ENCODE assay signal across 8 cellular contexts in the genomic region with DNA sequence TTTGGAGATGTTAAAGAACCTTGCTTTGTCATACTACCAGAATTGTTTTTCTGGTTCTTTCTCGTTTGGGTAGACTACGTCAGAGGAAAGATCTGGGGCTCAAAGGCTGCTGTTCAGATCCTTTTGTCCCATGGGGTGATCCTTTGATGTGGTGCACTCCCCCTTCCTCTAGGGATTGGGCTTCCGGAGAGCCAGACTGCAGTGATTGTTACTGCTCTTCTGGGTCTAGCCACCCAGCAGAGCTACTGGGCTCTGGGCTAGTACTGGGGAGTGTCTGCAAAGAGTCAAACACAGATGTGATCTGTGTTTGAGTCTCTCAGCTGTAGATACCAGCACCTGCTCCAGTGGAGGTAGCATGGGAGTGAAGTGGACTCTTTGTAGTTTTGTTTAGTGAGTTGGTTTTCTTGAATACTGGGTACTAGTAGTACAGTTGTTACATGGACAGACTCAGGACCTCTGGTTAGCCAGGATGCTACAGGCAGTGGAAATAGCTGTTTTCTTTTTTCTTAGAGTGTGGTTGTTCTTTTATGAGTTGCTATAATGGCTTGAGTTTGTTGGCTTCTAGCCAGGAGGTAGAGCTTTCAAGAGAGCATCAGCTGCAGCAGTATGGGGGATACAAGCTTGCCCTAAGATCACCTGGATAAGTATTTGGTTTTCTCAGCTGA. TPM values are rescaled to one million over a fixed set of nuclear protein-coding genes. Genes with fewer than 3 reads are reported as not detected.
A peak's percentile ranks its signal among the peaks of the same experiment; 100 is the strongest.
DNase-seq lines count a peak whose midpoint lies in the region; ATAC-seq and TF ChIP-seq lines count a peak whose summit lies in the region.

No MANE protein-coding gene starts in this region.

- no peak overlapping the region for H3K4me3 ChIP-seq in BLaER1
- H3K4me3 ChIP-seq in HFF-Myc (replicated peaks; ENCODE audit: low read depth, low read length) = no peak overlapping the region
- H3K4me3 ChIP-seq in fibroblast of lung (replicated peaks in 1 of 4; ENCODE audit: control extremely low read depth in 1 of 4, insufficient read depth in 1 of 4, low read depth in 3 of 4, low read length in 4 of 4) = no peak overlapping the region

- H3K9ac ChIP-seq in BLaER1 (no peak overlapping the region), fibroblast of lung (ENCODE audit: insufficient read depth, low read length) (no peak overlapping the region)

- TF ChIP-seq CTCF in HFF-Myc (IDR thresholded peaks at IDR 0.05; ENCODE audit: low read depth, low read length, missing control alignments) (no peak), fibroblast of lung (conservative IDR thresholded peaks at IDR 0.05 in 1 of 2, IDR thresholded peaks at IDR 0.05 in 1 of 2; ENCODE audit: low read depth in 1 of 2, low read length in 2 of 2) (no peak)

- H3K36me3 ChIP-seq in BLaER1 (no peaks in the 10 kb centered on the region), fibroblast of lung (ENCODE audit: control insufficient read depth, insufficient read depth, low read length) (no peaks in the 10 kb centered on the region)

- ATAC-seq in GM18520 (IDR thresholded peaks at IDR 0.05; ENCODE audit: unreplicated experiment) (no peak), GM21737 (IDR thresholded peaks at IDR 0.05; ENCODE audit: unreplicated experiment) (no peak)

- H4K20me1 ChIP-seq in BLaER1 (no peaks in the 10 kb centered on the region), fibroblast of lung (ENCODE audit: control insufficient read depth, extremely low read depth, insufficient read depth, low read length) (no peaks in the 10 kb centered on the region)

- H3K9me3 ChIP-seq in BLaER1 = peaks cover 7% of the 10 kb centered on the region; the same call in 1 of the 2 replicates
- H3K9me3 ChIP-seq in fibroblast of lung (ENCODE audit: control insufficient read depth, insufficient read depth, low read depth, low read length) = no peaks in the 10 kb centered on the region

- DNase-seq in HFF-Myc (ENCODE audit: extremely low read depth, low read depth) (peak; percentile 9), T-helper 2 cell (peak in 3 of 5 experiments; percentile 30 to 67 (median 42)), fibroblast of lung (ENCODE audit: low read depth in 2 of 2) (peak; percentile 20 to 58), erythroblast (lab: John Stamatoyannopoulos, UW) (no peak), G401 (ENCODE audit: low spot score) (no peak)

- H3K4me2 ChIP-seq in BLaER1 = peak overlapping the region; percentile 63
- no peak overlapping the region for H3K4me2 ChIP-seq in fibroblast of lung (ENCODE audit: extremely low read depth, insufficient read depth, low read length)

- in situ Hi-C loops in G401 (cut with HindIII; ENCODE audit: low sequenced_read_pairs) = no loop called here

- H2AFZ ChIP-seq in fibroblast of lung (ENCODE audit: low read length) = no peak overlapping the region

- peaks cover 32% of the 10 kb centered on the region for H3K79me2 ChIP-seq in fibroblast of lung (ENCODE audit: control insufficient read depth, insufficient read depth, low read length)

- H3K27ac ChIP-seq in BLaER1 (peak overlapping the region; percentile 6; the same call in 1 of the 2 replicates), fibroblast of lung (ENCODE audit: insufficient read depth, low read length) (peak overlapping the region; percentile 27)

- H3K27me3 ChIP-seq in BLaER1 = no peaks in the 10 kb centered on the region
- no peaks in the 10 kb centered on the region for H3K27me3 ChIP-seq in fibroblast of lung (ENCODE audit: control insufficient read depth, insufficient read depth, low read length)

- H3K4me1 ChIP-seq in BLaER1 (peaks cover 50% of the 10 kb centered on the region), fibroblast of lung (ENCODE audit: control insufficient read depth, extremely low read depth, insufficient read depth, low read length) (peaks cover 11% of the 10 kb centered on the region)

- TF ChIP-seq POLR2A in erythroblast (IDR thresholded peaks at IDR 0.05; ENCODE audit: low read length) = no peak

RNA-seq across cellular contexts. Expression of gene DNAJC15, which starts 34.4 kb away (rescaled TPM):
- total RNA-seq in fibroblast of lung = 6.2 and 18.5 TPM in 2 replicates
- polyA plus RNA-seq in fibroblast of lung = 33.6 and 34.6 TPM in 2 replicates
- 27.0 and 30.3 TPM in 2 replicates for polyA plus RNA-seq in fibroblast of lung (2012)
- polyA minus RNA-seq in fibroblast of lung (ENCODE audit: low replicate concordance) = 15.3 and 21.2 TPM in 2 replicates
- 8.4 and 16.3 TPM in 2 replicates for total RNA-seq in G401 (2014; rRNA removed; shearing (Covaris generic))

Comparison
In these comparisons a context has a peak if more than half of its experiments do, and no peak if none do; other contexts are left out.
1. DNase-seq: peak in HFF-Myc (single experiment), T-helper 2 cell (3 of 5) and fibroblast of lung (2 of 2); none in erythroblast (0 of 2) and G401 (single experiment).